Comparison of ENCODE assay signal across 15 cellular contexts in the genomic region with DNA sequence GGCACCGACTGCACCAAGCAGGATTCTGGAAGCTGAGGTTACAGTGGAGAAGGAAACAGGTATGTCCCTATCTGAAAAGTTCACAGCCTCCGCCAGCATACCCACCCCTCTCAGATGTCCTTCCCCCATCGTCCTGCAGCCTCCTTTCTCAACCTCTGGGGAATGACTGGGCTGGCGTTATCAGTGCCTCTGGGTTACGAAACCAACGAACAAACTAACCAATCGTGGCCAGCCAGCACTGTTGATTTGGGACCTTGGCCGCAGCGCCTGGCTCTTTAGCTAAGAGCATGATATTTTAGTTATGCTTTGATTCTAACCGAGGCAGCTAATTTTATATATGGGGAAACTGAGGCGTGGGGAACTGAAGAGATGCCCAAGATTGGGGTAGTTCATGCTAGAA.
A peak's percentile ranks its signal among the peaks of the same experiment; 100 is the strongest.
DNase-seq lines count a peak whose midpoint lies in the region; ATAC-seq and TF ChIP-seq lines count a peak whose summit lies in the region.
"Had no signal": no experiment of that assay in that cellular context is flagged by ENCODE, and none has a peak within 500 bp of the region (broad histone marks: within the 10 kb centered on the region; RNA-seq: fewer than 3 reads in every experiment).

No MANE protein-coding gene starts in this region.

- H3K79me1 ChIP-seq in mesenchymal stem cell (replicated peaks; ENCODE audit: low read length, poor library complexity, severe bottlenecking), result no peaks in the 10 kb centered on the region

- no peak overlapping the region for H4K91ac ChIP-seq in mesenchymal stem cell (ENCODE audit: low read length)

- H3K4me2 ChIP-seq in mesenchymal stem cell (ENCODE audit: low read length, poor library complexity, severe bottlenecking), result no peak overlapping the region

- H2BK12ac ChIP-seq in mesenchymal stem cell (ENCODE audit: low read length in 2 of 2), result no peak overlapping the region

- DNase-seq in OCI-M1 (lab: John Stamatoyannopoulos, UW) (peak; percentile 85), fibroblast of the aortic adventitia (ENCODE audit: low read depth) (peak; percentile 58), left lobe of liver (ENCODE audit: low spot score) (no peak), upper lobe of right lung (peak; percentile 42), mesenchymal stem cell (no peak), EL (no peak)
- DNase-seq: ACHN, C1 segment of cervical spinal cord, GOT3, KG1, NCI-H1694 treated with DMSO at 0.1 percent for 48 hours, PC-3, SJCRH30 had no signal

- H3K27ac ChIP-seq in upper lobe of right lung (no peak overlapping the region), mesenchymal stem cell (ENCODE audit: low read length, poor library complexity, severe bottlenecking) (no peak overlapping the region)
- H3K27ac ChIP-seq: RWPE1, SJCRH30 had no signal

- H2BK15ac ChIP-seq in mesenchymal stem cell (ENCODE audit: low read depth, poor library complexity, severe bottlenecking), result no peak overlapping the region

- H3K23ac ChIP-seq in mesenchymal stem cell (ENCODE audit: low read length in 2 of 2), result no peak overlapping the region

- H3K27me3 ChIP-seq in upper lobe of right lung, result no peaks in the 10 kb centered on the region
- peaks cover 27 to 52% of the 10 kb centered on the region in 2 experiments for H3K27me3 ChIP-seq in mesenchymal stem cell (ENCODE audit: control insufficient read depth in 1 of 2, insufficient read depth in 1 of 2, low read length in 2 of 2)
- H3K27me3 ChIP-seq: SJCRH30 had no signal

- H3K4me1 ChIP-seq in upper lobe of right lung (no peaks in the 10 kb centered on the region), mesenchymal stem cell (ENCODE audit: control insufficient read depth, insufficient read depth, low read depth, low read length) (peaks cover 2% of the 10 kb centered on the region)

- no peak overlapping the region for H4K8ac ChIP-seq in mesenchymal stem cell (ENCODE audit: low read length)

- WGBS in mesenchymal stem cell, result 78% methylated on average over 10 of the region's 11 CpGs

- H3K14ac ChIP-seq in mesenchymal stem cell (ENCODE audit: low read length in 2 of 2), result no peak overlapping the region

- H3K4ac ChIP-seq in mesenchymal stem cell (ENCODE audit: low read depth in 1 of 2, low read length in 2 of 2), result no peak overlapping the region

- intact Hi-C loops in upper lobe of right lung (cut with DNase I), result no loop called here

- no peaks in the 10 kb centered on the region for H3K36me3 ChIP-seq in upper lobe of right lung
- no peaks in the 10 kb centered on the region for H3K36me3 ChIP-seq in mesenchymal stem cell (ENCODE audit: control insufficient read depth in 1 of 2, insufficient read depth in 2 of 2, low read depth in 1 of 2, low read length in 2 of 2)
- H3K36me3 ChIP-seq: SJCRH30 had no signal

- H3K4me3 ChIP-seq in fibroblast of the aortic adventitia (ENCODE audit: low read depth, low read length) (no peak overlapping the region), upper lobe of right lung (no peak overlapping the region), mesenchymal stem cell (ENCODE audit: insufficient read depth in 1 of 2, low read depth in 1 of 2, low read length in 2 of 2) (no peak overlapping the region)
- H3K4me3 ChIP-seq: SJCRH30 had no signal

- ATAC-seq in left lobe of liver (peak; percentile 92), upper lobe of right lung (no peak), HG03097 (IDR thresholded peaks at IDR 0.05; ENCODE audit: low FRiP score, unreplicated experiment) (no peak)

- H2BK120ac ChIP-seq in mesenchymal stem cell (ENCODE audit: low read depth, low read length), result no peak overlapping the region

- H2AFZ ChIP-seq in mesenchymal stem cell (ENCODE audit: low read depth, low read length), result no peak overlapping the region

- no peak overlapping the region for H3K18ac ChIP-seq in mesenchymal stem cell (ENCODE audit: low read depth in 1 of 2, low read length in 2 of 2)

- H3K9ac ChIP-seq in mesenchymal stem cell (ENCODE audit: low read length), result no peak overlapping the region

- H3K9me3 ChIP-seq in upper lobe of right lung (no peaks in the 10 kb centered on the region), mesenchymal stem cell (ENCODE audit: control insufficient read depth, low read length) (no peaks in the 10 kb centered on the region)

- TF ChIP-seq CTCF in fibroblast of the aortic adventitia (IDR thresholded peaks at IDR 0.05; ENCODE audit: insufficient read depth, low read length), result no peak
- no peak for TF ChIP-seq CTCF in upper lobe of right lung (IDR thresholded peaks at IDR 0.05)

- no peak overlapping the region for H2AK5ac ChIP-seq in mesenchymal stem cell (ENCODE audit: low read length, severe bottlenecking)

- H2BK5ac ChIP-seq in mesenchymal stem cell (ENCODE audit: low read depth, low read length, poor library complexity, severe bottlenecking), result no peak overlapping the region

Comparison
In these comparisons a context has a peak if more than half of its experiments do, and no peak if none do; other contexts are left out.
1. DNase-seq: peak in OCI-M1 (single experiment), fibroblast of the aortic adventitia (single experiment) and upper lobe of right lung (single experiment); none in left lobe of liver (single experiment), mesenchymal stem cell (single experiment) and EL (single experiment).